31 cellular contexts compared by ENCODE assay signal in genomic region chr5:146302428-146302827, GRCh38. TPM values are rescaled to one million over a fixed set of nuclear protein-coding genes. Genes with fewer than 3 reads are reported as not detected.
"Had no signal": no experiment of that assay in that cellular context is flagged by ENCODE, and none has a peak within 500 bp of the region (broad histone marks: within the 10 kb centered on the region; RNA-seq: fewer than 3 reads in every experiment).

No MANE protein-coding gene starts in this region.

- H3K27ac ChIP-seq: adrenal gland, body of pancreas, colonic mucosa, epithelial cell of prostate had no signal

- H3K9me3 ChIP-seq: adrenal gland, body of pancreas, colonic mucosa had no signal

- ATAC-seq: activated CD4-positive, alpha-beta T cell treated with anti-CD3 and anti-CD28 coated beads for 36 hours; activated CD8-positive, alpha-beta memory T cell treated with anti-CD3 and anti-CD28 coated beads, Interleukin-2, amount 10 ng/mL, durations not matched to agents 7 days and 5 days; activated CD8-positive, alpha-beta T cell treated with anti-CD3 and anti-CD28 coated beads, Interleukin-2, amount 10 ng/mL, durations not matched to agents 7 days and 5 days; activated naive CD8-positive, alpha-beta T cell treated with anti-CD3 and anti-CD28 coated beads, Interleukin-2, amount 50 U/mL, for 24 hours; body of pancreas; esophagus mucosa; T-cell had no signal

- H3K4me3 ChIP-seq: adrenal gland, body of pancreas, colonic mucosa had no signal

- H3K27me3 ChIP-seq: adrenal gland, body of pancreas, colonic mucosa had no signal

- H3K4me1 ChIP-seq: adrenal gland, body of pancreas, colonic mucosa had no signal

- DNase-seq: activated CD4-positive, alpha-beta memory T cell treated with anti-CD3 and anti-CD28 coated beads for 36 hours; activated CD4-positive, alpha-beta T cell treated with anti-CD3 and anti-CD28 coated beads for 36 hours; activated CD4-positive, alpha-beta T cell treated with anti-CD3 and anti-CD28 coated beads, Interleukin-2, amount 10 ng/mL, durations not matched to agents 24 days and 14 days; activated CD4-positive, CD25-positive, alpha-beta regulatory T cell; activated CD4-positive, CD25-positive, alpha-beta regulatory T cell treated with anti-CD3 and anti-CD28 coated beads, Interleukin-2, amount 50 U/mL, for 72 hours; activated CD8-positive, alpha-beta memory T cell treated with anti-CD3 and anti-CD28 coated beads, Interleukin-2, amount 10 ng/mL, durations not matched to agents 7 days and 5 days; activated CD8-positive, alpha-beta memory T cell treated with anti-CD3 and anti-CD28 coated beads, Interleukin-2, amount 50 U/mL, for 4 hours; activated CD8-positive, alpha-beta T cell treated with anti-CD3 and anti-CD28 coated beads, Interleukin-2, amount 10 ng/mL, durations not matched to agents 7 days and 5 days; activated effector memory CD4-positive, alpha-beta T cell treated with anti-CD3 and anti-CD28 coated beads, Interleukin-2, amount 50 U/mL, for 16 hours; activated naive CD4-positive, alpha-beta T cell treated with anti-CD3 and anti-CD28 coated beads for 36 hours; activated naive CD8-positive, alpha-beta T cell treated with anti-CD3 and anti-CD28 coated beads for 36 hours; activated naive CD8-positive, alpha-beta T cell treated with anti-CD3 and anti-CD28 coated beads, Interleukin-2, amount 50 U/mL, for 24 hours; activated T-cell treated with anti-CD3 and anti-CD28 coated beads, Interleukin-2, amount 50 U/mL, for 1 hour; activated T-cell treated with anti-CD3 and anti-CD28 coated beads, Interleukin-2, amount 50 U/mL, for 48 hours; adrenal gland; amygdala; aorta; body of pancreas; caudate nucleus; cerebellar nuclear complex; colonic mucosa; effector CD8-positive, alpha-beta T cell; foreskin fibroblast; SW 1271; T-cell; T1000 had no signal

- H3K36me3 ChIP-seq: adrenal gland, colonic mucosa had no signal

RNA-seq across cellular contexts. Expression of gene POU4F3, which starts 36.2 kb away (rescaled TPM):
- total RNA-seq: activated CD4-positive, alpha-beta memory T cell treated with anti-CD3 and anti-CD28 coated beads for 36 hours; activated CD4-positive, alpha-beta T cell treated with anti-CD3 and anti-CD28 coated beads for 36 hours; activated naive CD4-positive, alpha-beta T cell treated with anti-CD3 and anti-CD28 coated beads for 36 hours; activated T-helper 1 cell treated with anti-CD3 and anti-CD28 coated beads, Interleukin-12 subunit alpha, Interleukin-12 subunit beta, Interleukin-2, Interleukin-4 antibody, amounts not matched to agents 30 ng/mL and 10 ng/mL and 1 ng/mL, durations not matched to agents 14 hours and 24 hours and 36 hours; colonic mucosa; endothelial cell of umbilical vein; esophagus mucosa; frontal cortex had no signal
- polyA plus RNA-seq: adrenal gland had no signal
